Comparison of ENCODE assay signal across 8 cellular contexts in the genomic region with DNA sequence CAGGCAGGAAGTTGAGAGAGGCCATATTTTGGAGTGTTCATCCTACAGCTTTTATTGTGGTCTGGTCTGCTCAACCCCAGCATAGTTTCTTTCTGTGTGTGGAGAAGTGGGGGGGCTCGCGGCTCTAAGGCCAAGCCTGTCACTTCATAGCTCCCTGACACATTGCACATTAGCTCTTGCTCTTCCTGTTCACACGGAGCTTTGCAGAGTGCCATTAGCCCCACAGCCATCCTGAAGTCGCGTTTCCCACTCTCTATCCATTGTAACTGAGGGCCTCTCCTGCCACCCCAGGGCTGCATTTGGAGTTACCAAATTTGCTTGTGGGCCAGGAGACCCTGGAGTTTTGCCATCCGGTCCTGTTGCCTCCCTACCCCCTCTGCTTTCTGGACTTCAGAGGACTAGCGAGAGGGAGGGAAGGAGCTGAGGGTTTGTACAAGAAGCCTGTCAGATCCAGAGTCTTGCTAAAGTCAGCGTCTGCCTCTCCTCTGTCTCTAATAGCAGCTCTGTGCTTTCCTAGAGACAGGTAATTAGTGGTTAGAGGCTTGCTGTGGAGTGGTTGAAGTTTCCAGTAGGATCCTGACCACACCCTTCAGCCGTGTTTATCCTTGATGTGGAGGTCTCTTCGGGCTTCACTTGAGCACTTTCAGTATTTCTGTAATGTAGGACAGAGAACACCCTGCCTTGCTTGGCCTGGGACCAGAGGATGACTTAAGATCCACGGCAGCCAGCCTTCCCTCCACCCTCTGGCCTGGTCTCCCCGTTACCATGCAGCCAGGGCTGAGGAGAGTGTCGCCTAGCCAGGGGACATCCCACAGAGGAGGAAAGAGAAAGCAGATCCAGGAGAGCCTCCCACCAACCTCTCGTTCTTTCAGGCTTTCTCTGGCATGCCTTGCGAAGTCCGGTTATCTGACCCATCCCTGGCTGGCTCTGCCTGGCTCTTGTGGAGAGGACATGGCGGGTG. TPM values are rescaled to one million over a fixed set of nuclear protein-coding genes. Genes with fewer than 3 reads are reported as not detected.
DNase-seq lines count a peak whose midpoint lies in the region; ATAC-seq and TF ChIP-seq lines count a peak whose summit lies in the region.

No MANE protein-coding gene starts in this region.

- BruUV-seq in OCI-LY7 (replicated peaks; lab: Mats Ljungman, UMichigan): no TSS peak

- peaks cover 11% of the 10 kb centered on the region for H3K4me1 ChIP-seq in OCI-LY7 (ENCODE audit: insufficient read depth, low read length, poor library complexity, severe bottlenecking)

- no peak overlapping the region for H3K4me2 ChIP-seq in OCI-LY7 (ENCODE audit: low read length)

- POLR2A ChIA-PET in OCI-LY7 (lab: Charles Lee): interaction anchor here (0.5 to 0.8 kb wide), 3 partner anchors 13 to 345 kb away, joined by 3 to 4 read pairs (median 4); no protein-coding TSS in a partner anchor

- no peak overlapping the region for H3K4me3 ChIP-seq in OCI-LY7 (ENCODE audit: low read depth, low read length, poor library complexity, severe bottlenecking)

- H3K36me3 ChIP-seq in OCI-LY7 (ENCODE audit: insufficient read depth, low read length): peaks cover 31% of the 10 kb centered on the region

- intact Hi-C loops in OCI-LY7 (cut with micrococcal nuclease; ENCODE audit: unreplicated experiment): no loop called here

- ATAC-seq in HG03064 (IDR thresholded peaks at IDR 0.05; ENCODE audit: low read depth, unreplicated experiment) (peak; percentile 27), esophagus mucosa (peak; percentile 48), omental fat pad (ENCODE audit: low FRiP score) (peak; percentile 83), GM21619 (IDR thresholded peaks at IDR 0.05; ENCODE audit: unreplicated experiment) (no peak)

- no peak overlapping the region for H2AFZ ChIP-seq in OCI-LY7 (ENCODE audit: low read length)

- H3K9me3 ChIP-seq in OCI-LY7 (ENCODE audit: low read length): 0 out of 2 replicates have a peak, but pooled peaks cover 5% of the 10 kb centered on the region

- H4K20me1 ChIP-seq in OCI-LY7 (ENCODE audit: insufficient read depth, low read length): no peaks in the 10 kb centered on the region

- DNase-seq in stimulated activated CD4-positive, alpha-beta T cell treated with anti-CD3 and anti-CD28 coated beads, Interleukin-15, amount 100 ng/mL, for 24 hours: peak; percentile 42
- no peak for DNase-seq in stimulated activated CD4-positive, alpha-beta T cell treated with anti-CD3 and anti-CD28 coated beads, Interleukin-4, amount 100 ng/mL, for 1 hour
- peak; percentile 87 for DNase-seq in SW480 (ENCODE audit: low spot score)
- no peak for DNase-seq in omental fat pad (ENCODE audit: low spot score)
- DNase-seq in OCI-LY7 (ENCODE audit: low spot score): no peak

- CTCF ChIA-PET in OCI-LY7 (lab: Charles Lee; ENCODE audit: unreplicated experiment): no interaction called here

- no peak overlapping the region for H3K27ac ChIP-seq in OCI-LY7 (ENCODE audit: low read depth, low read length, poor library complexity, severe bottlenecking)

- no peaks in the 10 kb centered on the region for H3K79me2 ChIP-seq in OCI-LY7 (ENCODE audit: insufficient read depth, low read depth, low read length)

- H3K9me2 ChIP-seq in OCI-LY7 (ENCODE audit: insufficient read depth, low read length): no peaks in the 10 kb centered on the region

- no peak for TF ChIP-seq CTCF in omental fat pad (IDR thresholded peaks at IDR 0.05)
- TF ChIP-seq CTCF in OCI-LY7 (conservative IDR thresholded peaks at IDR 0.05; ENCODE audit: low read length): no peak

RNA-seq across cellular contexts. Expression of a gene that starts 14.1 kb away (rescaled TPM):
- 17.4 TPM for total RNA-seq in esophagus mucosa
- total RNA-seq in omental fat pad: 10 to 100 TPM in 2 of 4 donors, 1 to 10 TPM in 2; 8.0 to 12.4 (median 9.9) TPM
- total RNA-seq in OCI-LY7 (2014; rRNA removed; shearing (Covaris generic)): 24.2 and 30.4 TPM in 2 replicates
- total RNA-seq in OCI-LY7 (2022): 33.9 and 36.5 TPM in 2 replicates

RNA-seq across cellular contexts. Expression of a gene that starts 35.1 kb away (rescaled TPM):
- 5.8 TPM for total RNA-seq in esophagus mucosa
- total RNA-seq in omental fat pad: 10 to 100 TPM in 1 of 4 donors, 1 to 10 TPM in 3; 6.0 to 17.0 (median 8.5) TPM
- total RNA-seq in OCI-LY7 (2014; rRNA removed; shearing (Covaris generic)): 3.4 TPM in 2 replicates
- 8.6 and 9.8 TPM in 2 replicates for total RNA-seq in OCI-LY7 (2022)

RNA-seq across cellular contexts. Expression of a gene that starts 37.5 kb away (rescaled TPM):
- total RNA-seq in esophagus mucosa (54.2 TPM), omental fat pad (10 to 100 TPM; 13.2 to 59.3 (median 41.9) TPM), OCI-LY7 (2022) (17.4 and 18.8 TPM in 2 replicates)
- total RNA-seq in OCI-LY7 (2014; rRNA removed; shearing (Covaris generic)): 10.0 and 14.3 TPM in 2 replicates

RNA-seq across cellular contexts. Expression of a gene that starts 49.0 kb away (rescaled TPM):
- total RNA-seq in esophagus mucosa (13.2 TPM), omental fat pad (10 to 100 TPM; 10.2 to 27.3 (median 17.4) TPM), OCI-LY7 (2022) (62.4 and 65.7 TPM in 2 replicates)
- total RNA-seq in OCI-LY7 (2014; rRNA removed; shearing (Covaris generic)): 30.4 and 42.5 TPM in 2 replicates

RNA-seq across cellular contexts. Expression of a gene that starts 49.3 kb away (rescaled TPM):
- total RNA-seq in esophagus mucosa: 49.0 TPM
- total RNA-seq in omental fat pad: 100 to 1,000 TPM in 1 of 4 donors, 10 to 100 TPM in 3; 83.5 to 109 (median 91.8) TPM
- total RNA-seq in OCI-LY7 (2014; rRNA removed; shearing (Covaris generic)): 56.5 and 62.9 TPM in 2 replicates
- total RNA-seq in OCI-LY7 (2022): 95.2 and 100 TPM in 2 replicates

Comparison
In these comparisons a context has a peak if more than half of its experiments do, and no peak if none do; other contexts are left out.
1. DNase-seq: peak in stimulated activated CD4-positive, alpha-beta T cell treated with anti-CD3 and anti-CD28 coated beads, Interleukin-15, amount 100 ng/mL, for 24 hours (single experiment) and SW480 (single experiment); none in stimulated activated CD4-positive, alpha-beta T cell treated with anti-CD3 and anti-CD28 coated beads, Interleukin-4, amount 100 ng/mL, for 1 hour (single experiment), omental fat pad (single experiment) and OCI-LY7 (single experiment).